In genomic region chr17:42153919-42154491, GRCh38 we compare ENCODE assay signal across 1 cellular context.
TF ChIP-seq lines count a peak whose summit lies in the region.

No MANE protein-coding gene starts in this region.

TF ChIP-seq in HepG2, 621 proteins besides CTCF, POLR2A, EP300 and RAD21 (continues in another document):
- TF ChIP-seq PRDM4 (CRISPR knock-in tag; IDR thresholded peaks at IDR 0.05; ENCODE audit: borderline replicate concordance) (no peak), SMAD3 (CRISPR knock-in tag; IDR thresholded peaks at IDR 0.05) (0 out of 2 replicates have a peak, but pooled peaks have one; percentile 1), PRPF4 (IDR thresholded peaks at IDR 0.05; ENCODE audit: low read depth, low read length, poor library complexity, severe bottlenecking) (peak; percentile 22), BHLHE40 (IDR thresholded peaks at IDR 0.05; ENCODE audit: low read length) (peak; percentile 89), ZNF746 (CRISPR knock-in tag; IDR thresholded peaks at IDR 0.05) (0 out of 2 replicates have a peak, but pooled peaks have one; percentile 4), TFDP1 (CRISPR knock-in tag; IDR thresholded peaks at IDR 0.05; ENCODE audit: borderline replicate concordance) (peak; percentile 13; the same call in 1 of the 2 replicates), SAP130 (CRISPR knock-in tag; IDR thresholded peaks at IDR 0.05; ENCODE audit: low read depth) (peak; percentile 50), ZNF205 (CRISPR knock-in tag; IDR thresholded peaks at IDR 0.05) (0 out of 2 replicates have a peak, but pooled peaks have one; percentile 73), CEBPB (IDR thresholded peaks at IDR 0.05; ENCODE audit: borderline replicate concordance, low read depth, low read length) (peak; percentile 41; the same call in 1 of the 2 replicates), SOX6 (IDR thresholded peaks at IDR 0.05) (no peak), SOX6 (CRISPR knock-in tag; IDR thresholded peaks at IDR 0.05) (peak; percentile 65), TFDP2 (CRISPR knock-in tag; IDR thresholded peaks at IDR 0.05) (peak; percentile 20; the same call in 1 of the 2 replicates), ARNT (IDR thresholded peaks at IDR 0.05) (no peak), FOSL2 (CRISPR knock-in tag; IDR thresholded peaks at IDR 0.05) (no peak), DR1 (CRISPR knock-in tag; IDR thresholded peaks at IDR 0.05) (0 out of 2 replicates have a peak, but pooled peaks have one; percentile 34), ZNF607 (CRISPR knock-in tag; IDR thresholded peaks at IDR 0.05; ENCODE audit: borderline replicate concordance) (no peak), ZNF281 (CRISPR knock-in tag; IDR thresholded peaks at IDR 0.05; ENCODE audit: borderline replicate concordance) (peak; percentile 93), GATAD1 (CRISPR knock-in tag; IDR thresholded peaks at IDR 0.05) (peak; percentile 32; the same call in 1 of the 2 replicates), ZNF235 (CRISPR knock-in tag; IDR thresholded peaks at IDR 0.05; ENCODE audit: borderline replicate concordance) (peak; percentile 67; the same call in 1 of the 2 replicates), ZNF317 (CRISPR knock-in tag; IDR thresholded peaks at IDR 0.05) (0 out of 2 replicates have a peak, but pooled peaks have one; percentile 21), SP4 (CRISPR knock-in tag; IDR thresholded peaks at IDR 0.05) (0 out of 2 replicates have a peak, but pooled peaks have one; percentile 35), DRAP1 (CRISPR knock-in tag; IDR thresholded peaks at IDR 0.05) (0 out of 2 replicates have a peak, but pooled peaks have one; percentile 0), FOXP4 (CRISPR knock-in tag; IDR thresholded peaks at IDR 0.05) (0 out of 2 replicates have a peak, but pooled peaks have one; percentile 14), ELF3 (CRISPR knock-in tag; IDR thresholded peaks at IDR 0.05) (peak; percentile 21; the same call in 1 of the 2 replicates), ZNF629 (CRISPR knock-in tag; conservative IDR thresholded peaks at IDR 0.05) (peak; percentile 56; the same call in 1 of the 2 replicates), ZNF292 (CRISPR knock-in tag; IDR thresholded peaks at IDR 0.05; ENCODE audit: borderline replicate concordance, low read depth) (no peak), MAX (IDR thresholded peaks at IDR 0.05) (peak; percentile 78), MAZ (IDR thresholded peaks at IDR 0.05; ENCODE audit: borderline replicate concordance, low read depth, low read length) (no peak), MAZ (CRISPR knock-in tag; IDR thresholded peaks at IDR 0.05; ENCODE audit: low read depth) (0 out of 2 replicates have a peak, but pooled peaks have one; percentile 41), ZNF263 (CRISPR knock-in tag; IDR thresholded peaks at IDR 0.05) (peak; percentile 87), MYPOP (CRISPR knock-in tag; IDR thresholded peaks at IDR 0.05) (0 out of 2 replicates have a peak, but pooled peaks have one; percentile 30), CEBPG (CRISPR knock-in tag; IDR thresholded peaks at IDR 0.05) (peak; percentile 35; the same call in 1 of the 2 replicates), NFYC (CRISPR knock-in tag; IDR thresholded peaks at IDR 0.05) (peak; percentile 33; the same call in 1 of the 2 replicates), GABPA (IDR thresholded peaks at IDR 0.05; ENCODE audit: low read depth, low read length) (no peak), GABPA (CRISPR knock-in tag; IDR thresholded peaks at IDR 0.05; ENCODE audit: low read depth) (peak; percentile 19), WIZ (CRISPR knock-in tag; IDR thresholded peaks at IDR 0.05) (no peak; the same call in 1 of the 2 replicates), ZNF850 (CRISPR knock-in tag; conservative IDR thresholded peaks at IDR 0.05) (no peak), CCDC6 (CRISPR knock-in tag; IDR thresholded peaks at IDR 0.05) (peak; percentile 9; the same call in 1 of the 2 replicates), ZNF891 (CRISPR knock-in tag; IDR thresholded peaks at IDR 0.05) (no peak), ARID5B (CRISPR knock-in tag; IDR thresholded peaks at IDR 0.05) (0 out of 2 replicates have a peak, but pooled peaks have one; percentile 2), HBP1 (CRISPR knock-in tag; IDR thresholded peaks at IDR 0.05; ENCODE audit: low read depth) (peak; percentile 80; the same call in 1 of the 2 replicates)
